In genomic region chr22:20386972-20387371, GRCh38 we compare ENCODE assay signal across 33 cellular contexts.
"Had no signal": no experiment of that assay in that cellular context is flagged by ENCODE, and none has a peak within 500 bp of the region (broad histone marks: within the 10 kb centered on the region; RNA-seq: fewer than 3 reads in every experiment).

No MANE protein-coding gene starts in this region.

- ATAC-seq: activated naive CD4-positive, alpha-beta T cell treated with anti-CD3 and anti-CD28 coated beads, Interleukin-2, amount 50 U/mL, for 72 hours; activated naive CD8-positive, alpha-beta T cell treated with anti-CD3 and anti-CD28 coated beads, Interleukin-2, amount 50 U/mL, for 24 hours; activated T-cell treated with anti-CD3 and anti-CD28 coated beads, Interleukin-2, amount 50 U/mL, for 4 hours; activated T-cell treated with anti-CD3 and anti-CD28 coated beads, Interleukin-2, amount 50 U/mL, for 72 hours; activated T-helper 17 cell treated with anti-CD3 and anti-CD28 coated beads, Interleukin-2, amount 50 U/mL, for 72 hours; body of pancreas had no signal

- DNase-seq: activated effector memory CD4-positive, alpha-beta T cell treated with anti-CD3 and anti-CD28 coated beads, Interleukin-2, amount 50 U/mL, for 16 hours; activated effector memory CD4-positive, alpha-beta T cell treated with Interleukin-2 at 50 U/mL for 16 hours; activated gamma-delta T cell; activated gamma-delta T cell treated with Interleukin-2 at 50 U/mL for 16 hours; activated naive CD4-positive, alpha-beta T cell; activated naive CD4-positive, alpha-beta T cell treated with anti-CD3 and anti-CD28 coated beads for 36 hours; activated naive CD4-positive, alpha-beta T cell treated with anti-CD3 and anti-CD28 coated beads, Interleukin-2, amount 10 ng/mL, durations not matched to agents 7 days and 5 days; activated naive CD4-positive, alpha-beta T cell treated with anti-CD3 and anti-CD28 coated beads, Interleukin-2, amount 50 U/mL, for 16 hours; activated naive CD4-positive, alpha-beta T cell treated with Interleukin-2 at 50 U/mL for 16 hours; activated naive CD8-positive, alpha-beta T cell treated with anti-CD3 and anti-CD28 coated beads for 36 hours; activated naive CD8-positive, alpha-beta T cell treated with anti-CD3 and anti-CD28 coated beads, Interleukin-2, amount 10 ng/mL, durations not matched to agents 7 days and 5 days; activated naive CD8-positive, alpha-beta T cell treated with anti-CD3 and anti-CD28 coated beads, Interleukin-2, amount 50 U/mL, for 24 hours; activated T-cell treated with anti-CD3 and anti-CD28 coated beads, Interleukin-2, amount 50 U/mL, for 1 hour; activated T-cell treated with anti-CD3 and anti-CD28 coated beads, Interleukin-2, amount 50 U/mL, for 4 hours; activated T-cell treated with anti-CD3 and anti-CD28 coated beads, Interleukin-2, amount 50 U/mL, for 48 hours; activated T-cell treated with anti-CD3 and anti-CD28 coated beads, Interleukin-2, amount 50 U/mL, for 72 hours; amniotic stem cell; amygdala; anterior cingulate cortex; aorta; body of pancreas; brain microvascular endothelial cell; caudate nucleus; central memory CD4-positive, alpha-beta T cell; cerebellar nuclear complex had no signal

- FAIRE-seq: astrocyte, bronchial epithelial cell had no signal

- H3K27me3 ChIP-seq: adrenal gland, ascending aorta, body of pancreas, breast epithelium, cardiac muscle cell had no signal

- H3K4me1 ChIP-seq: adrenal gland, ascending aorta, body of pancreas, breast epithelium had no signal

- H3K4me3 ChIP-seq: adrenal gland, ascending aorta, body of pancreas, breast epithelium, cardiac muscle cell had no signal

- H3K27ac ChIP-seq: adrenal gland, ascending aorta, body of pancreas, brain microvascular endothelial cell, breast epithelium, cardiac muscle cell had no signal

- H3K9me3 ChIP-seq: adrenal gland, ascending aorta, body of pancreas, breast epithelium had no signal

- H3K36me3 ChIP-seq: adrenal gland, ascending aorta, brain microvascular endothelial cell, breast epithelium, cardiac muscle cell had no signal
